ENCODE assay signal across 1 cellular context in the genomic region with DNA sequence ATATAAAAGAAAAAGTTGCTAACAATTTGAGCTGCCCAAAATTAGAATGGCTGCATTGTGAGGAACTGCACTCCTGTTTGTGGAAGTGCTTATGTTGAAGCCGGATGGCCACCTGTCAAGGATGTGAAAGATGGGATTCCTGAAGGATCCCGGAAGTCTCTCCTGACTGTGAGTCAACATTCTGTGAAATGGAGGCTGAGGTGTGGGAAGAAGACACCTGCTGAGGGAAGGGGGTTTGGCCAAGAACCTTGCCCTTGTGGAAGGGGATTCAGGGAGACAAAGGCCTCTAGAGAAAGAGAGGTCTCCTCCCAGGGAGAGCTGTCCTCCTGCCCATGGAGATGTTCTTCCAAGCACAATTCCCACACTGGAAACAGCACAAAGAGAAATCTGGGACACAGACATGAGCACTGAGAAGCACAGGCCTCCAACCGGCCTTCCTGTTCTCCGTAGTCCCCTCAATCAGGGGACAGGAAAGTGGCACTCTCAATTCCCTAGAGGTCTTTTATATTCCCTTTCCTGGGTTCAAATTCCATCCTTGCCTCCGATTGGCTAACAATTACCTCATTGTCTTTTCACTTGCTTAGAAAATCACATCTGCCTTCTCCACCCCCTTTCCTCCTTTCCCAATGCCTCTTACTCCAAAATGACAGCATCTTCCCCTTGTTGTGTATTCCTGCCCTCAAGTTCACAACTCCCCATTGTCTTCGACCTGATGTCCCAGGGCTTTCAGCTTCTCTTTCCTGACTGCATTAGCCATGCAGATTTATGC.
A peak's percentile ranks its signal among the peaks of the same experiment; 100 is the strongest.
TF ChIP-seq lines count a peak whose summit lies in the region.

No MANE protein-coding gene starts in this region.

TF ChIP-seq in HEK293, 187 proteins besides CTCF, POLR2A, EP300 and RAD21 (continued from another document and continues in another):
- TF ChIP-seq, protein P1, sequence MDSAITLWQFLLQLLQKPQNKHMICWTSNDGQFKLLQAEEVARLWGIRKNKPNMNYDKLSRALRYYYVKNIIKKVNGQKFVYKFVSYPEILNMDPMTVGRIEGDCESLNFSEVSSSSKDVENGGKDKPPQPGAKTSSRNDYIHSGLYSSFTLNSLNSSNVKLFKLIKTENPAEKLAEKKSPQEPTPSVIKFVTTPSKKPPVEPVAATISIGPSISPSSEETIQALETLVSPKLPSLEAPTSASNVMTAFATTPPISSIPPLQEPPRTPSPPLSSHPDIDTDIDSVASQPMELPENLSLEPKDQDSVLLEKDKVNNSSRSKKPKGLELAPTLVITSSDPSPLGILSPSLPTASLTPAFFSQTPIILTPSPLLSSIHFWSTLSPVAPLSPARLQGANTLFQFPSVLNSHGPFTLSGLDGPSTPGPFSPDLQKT (IDR thresholded peaks at IDR 0.05; ENCODE audit: borderline replicate concordance, low read depth, low read length) = no peak
- TF ChIP-seq ZNF311 (tag by site-specific recombination; IDR thresholded peaks at IDR 0.05; ENCODE audit: borderline replicate concordance) (no peak), HOXA7 (CRISPR knock-in tag; IDR thresholded peaks at IDR 0.05; ENCODE audit: borderline replicate concordance) (no peak), RBAK (tag by site-specific recombination; IDR thresholded peaks at IDR 0.05) (no peak), ZNF76 (tag by site-specific recombination; IDR thresholded peaks at IDR 0.05; ENCODE audit: borderline replicate concordance, low read depth) (no peak), ZFP41 (tag by site-specific recombination; IDR thresholded peaks at IDR 0.05; ENCODE audit: borderline replicate concordance) (no peak), KLF7 (tag by site-specific recombination; IDR thresholded peaks at IDR 0.05; ENCODE audit: borderline replicate concordance) (no peak), ZNF777 (tag by site-specific recombination; IDR thresholded peaks at IDR 0.05; ENCODE audit: borderline replicate concordance) (no peak), ZNF404 (tag by site-specific recombination; IDR thresholded peaks at IDR 0.05) (no peak), ZNF23 (tag by site-specific recombination; IDR thresholded peaks at IDR 0.05; ENCODE audit: borderline replicate concordance) (no peak), ZBTB20 (tag by site-specific recombination; IDR thresholded peaks at IDR 0.05) (no peak), WT1 (tag by site-specific recombination; IDR thresholded peaks at IDR 0.05) (no peak), ZNF660 (tag by site-specific recombination; IDR thresholded peaks at IDR 0.05) (no peak), ZSCAN30 (tag by site-specific recombination; IDR thresholded peaks at IDR 0.05) (no peak), ZNF18 (tag by site-specific recombination; IDR thresholded peaks at IDR 0.05) (no peak), ZFP37 (tag by site-specific recombination; IDR thresholded peaks at IDR 0.05) (no peak), GLI4 (tag by site-specific recombination; IDR thresholded peaks at IDR 0.05) (no peak), SETDB1 (IDR thresholded peaks at IDR 0.05; ENCODE audit: insufficient read length, low read length) (no peak), GFI1B (tag by site-specific recombination; IDR thresholded peaks at IDR 0.05) (no peak), ZNF571 (tag by site-specific recombination; IDR thresholded peaks at IDR 0.05) (no peak), IKZF3 (tag by site-specific recombination; IDR thresholded peaks at IDR 0.05) (0 out of 2 replicates have a peak, but pooled peaks have one; percentile 53), ZNF335 (tag by site-specific recombination; conservative IDR thresholded peaks at IDR 0.05) (no peak), ZNF785 (tag by site-specific recombination; IDR thresholded peaks at IDR 0.05) (no peak), ZNF585B (tag by site-specific recombination; IDR thresholded peaks at IDR 0.05) (no peak), ZNF132 (tag by site-specific recombination; IDR thresholded peaks at IDR 0.05; ENCODE audit: borderline replicate concordance) (no peak), ZNF560 (tag by site-specific recombination; IDR thresholded peaks at IDR 0.05; ENCODE audit: borderline replicate concordance) (no peak), ZBTB8A (tag by site-specific recombination; IDR thresholded peaks at IDR 0.05) (no peak), ZFP69B (tag by site-specific recombination; IDR thresholded peaks at IDR 0.05) (no peak), ZNF202 (tag by site-specific recombination; IDR thresholded peaks at IDR 0.05; ENCODE audit: borderline replicate concordance) (no peak), ZNF518A (tag by site-specific recombination; conservative IDR thresholded peaks at IDR 0.05; ENCODE audit: low read depth) (peak; percentile 48), ZNF521 (tag by site-specific recombination; IDR thresholded peaks at IDR 0.05) (no peak), ZNF146 (tag by site-specific recombination; IDR thresholded peaks at IDR 0.05) (no peak), ZNF10 (tag by site-specific recombination; IDR thresholded peaks at IDR 0.05) (peak; percentile 25; the same call in 1 of the 2 replicates), ZNF214 (tag by site-specific recombination; IDR thresholded peaks at IDR 0.05; ENCODE audit: borderline replicate concordance) (no peak), ZIC2 (tag by site-specific recombination; IDR thresholded peaks at IDR 0.05) (no peak), ZNF791 (tag by site-specific recombination; IDR thresholded peaks at IDR 0.05) (no peak), KLF16 (tag by site-specific recombination; IDR thresholded peaks at IDR 0.05) (no peak), ZNF510 (tag by site-specific recombination; IDR thresholded peaks at IDR 0.05; ENCODE audit: insufficient replicate concordance) (no peak), ZNF239 (tag by site-specific recombination; IDR thresholded peaks at IDR 0.05) (no peak), ZNF350 (tag by site-specific recombination; IDR thresholded peaks at IDR 0.05) (no peak)
- TF ChIP-seq, protein P2, sequence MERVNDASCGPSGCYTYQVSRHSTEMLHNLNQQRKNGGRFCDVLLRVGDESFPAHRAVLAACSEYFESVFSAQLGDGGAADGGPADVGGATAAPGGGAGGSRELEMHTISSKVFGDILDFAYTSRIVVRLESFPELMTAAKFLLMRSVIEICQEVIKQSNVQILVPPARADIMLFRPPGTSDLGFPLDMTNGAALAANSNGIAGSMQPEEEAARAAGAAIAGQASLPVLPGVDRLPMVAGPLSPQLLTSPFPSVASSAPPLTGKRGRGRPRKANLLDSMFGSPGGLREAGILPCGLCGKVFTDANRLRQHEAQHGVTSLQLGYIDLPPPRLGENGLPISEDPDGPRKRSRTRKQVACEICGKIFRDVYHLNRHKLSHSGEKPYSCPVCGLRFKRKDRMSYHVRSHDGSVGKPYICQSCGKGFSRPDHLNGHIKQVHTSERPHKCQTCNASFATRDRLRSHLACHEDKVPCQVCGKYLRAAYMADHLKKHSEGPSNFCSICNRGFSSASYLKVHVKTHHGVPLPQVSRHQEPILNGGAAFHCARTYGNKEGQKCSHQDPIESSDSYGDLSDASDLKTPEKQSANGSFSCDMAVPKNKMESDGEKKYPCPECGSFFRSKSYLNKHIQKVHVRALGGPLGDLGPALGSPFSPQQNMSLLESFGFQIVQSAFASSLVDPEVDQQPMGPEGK (tag by site-specific recombination; IDR thresholded peaks at IDR 0.05) = peak; percentile 59
- TF ChIP-seq, protein P3, sequence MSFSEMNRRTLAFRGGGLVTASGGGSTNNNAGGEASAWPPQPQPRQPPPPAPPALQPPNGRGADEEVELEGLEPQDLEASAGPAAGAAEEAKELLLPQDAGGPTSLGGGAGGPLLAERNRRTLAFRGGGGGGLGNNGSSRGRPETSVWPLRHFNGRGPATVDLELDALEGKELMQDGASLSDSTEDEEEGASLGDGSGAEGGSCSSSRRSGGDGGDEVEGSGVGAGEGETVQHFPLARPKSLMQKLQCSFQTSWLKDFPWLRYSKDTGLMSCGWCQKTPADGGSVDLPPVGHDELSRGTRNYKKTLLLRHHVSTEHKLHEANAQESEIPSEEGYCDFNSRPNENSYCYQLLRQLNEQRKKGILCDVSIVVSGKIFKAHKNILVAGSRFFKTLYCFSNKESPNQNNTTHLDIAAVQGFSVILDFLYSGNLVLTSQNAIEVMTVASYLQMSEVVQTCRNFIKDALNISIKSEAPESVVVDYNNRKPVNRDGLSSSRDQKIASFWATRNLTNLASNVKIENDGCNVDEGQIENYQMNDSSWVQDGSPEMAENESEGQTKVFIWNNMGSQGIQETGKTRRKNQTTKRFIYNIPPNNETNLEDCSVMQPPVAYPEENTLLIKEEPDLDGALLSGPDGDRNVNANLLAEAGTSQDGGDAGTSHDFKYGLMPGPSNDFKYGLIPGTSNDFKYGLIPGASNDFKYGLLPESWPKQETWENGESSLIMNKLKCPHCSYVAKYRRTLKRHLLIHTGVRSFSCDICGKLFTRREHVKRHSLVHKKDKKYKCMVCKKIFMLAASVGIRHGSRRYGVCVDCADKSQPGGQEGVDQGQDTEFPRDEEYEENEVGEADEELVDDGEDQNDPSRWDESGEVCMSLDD (tag by site-specific recombination; IDR thresholded peaks at IDR 0.05) = no peak
- TF ChIP-seq, protein P4, sequence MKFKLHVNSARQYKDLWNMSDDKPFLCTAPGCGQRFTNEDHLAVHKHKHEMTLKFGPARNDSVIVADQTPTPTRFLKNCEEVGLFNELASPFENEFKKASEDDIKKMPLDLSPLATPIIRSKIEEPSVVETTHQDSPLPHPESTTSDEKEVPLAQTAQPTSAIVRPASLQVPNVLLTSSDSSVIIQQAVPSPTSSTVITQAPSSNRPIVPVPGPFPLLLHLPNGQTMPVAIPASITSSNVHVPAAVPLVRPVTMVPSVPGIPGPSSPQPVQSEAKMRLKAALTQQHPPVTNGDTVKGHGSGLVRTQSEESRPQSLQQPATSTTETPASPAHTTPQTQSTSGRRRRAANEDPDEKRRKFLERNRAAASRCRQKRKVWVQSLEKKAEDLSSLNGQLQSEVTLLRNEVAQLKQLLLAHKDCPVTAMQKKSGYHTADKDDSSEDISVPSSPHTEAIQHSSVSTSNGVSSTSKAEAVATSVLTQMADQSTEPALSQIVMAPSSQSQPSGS (tag by site-specific recombination; IDR thresholded peaks at IDR 0.05; ENCODE audit: low read depth) = peak; percentile 89
- TF ChIP-seq, protein P5, sequence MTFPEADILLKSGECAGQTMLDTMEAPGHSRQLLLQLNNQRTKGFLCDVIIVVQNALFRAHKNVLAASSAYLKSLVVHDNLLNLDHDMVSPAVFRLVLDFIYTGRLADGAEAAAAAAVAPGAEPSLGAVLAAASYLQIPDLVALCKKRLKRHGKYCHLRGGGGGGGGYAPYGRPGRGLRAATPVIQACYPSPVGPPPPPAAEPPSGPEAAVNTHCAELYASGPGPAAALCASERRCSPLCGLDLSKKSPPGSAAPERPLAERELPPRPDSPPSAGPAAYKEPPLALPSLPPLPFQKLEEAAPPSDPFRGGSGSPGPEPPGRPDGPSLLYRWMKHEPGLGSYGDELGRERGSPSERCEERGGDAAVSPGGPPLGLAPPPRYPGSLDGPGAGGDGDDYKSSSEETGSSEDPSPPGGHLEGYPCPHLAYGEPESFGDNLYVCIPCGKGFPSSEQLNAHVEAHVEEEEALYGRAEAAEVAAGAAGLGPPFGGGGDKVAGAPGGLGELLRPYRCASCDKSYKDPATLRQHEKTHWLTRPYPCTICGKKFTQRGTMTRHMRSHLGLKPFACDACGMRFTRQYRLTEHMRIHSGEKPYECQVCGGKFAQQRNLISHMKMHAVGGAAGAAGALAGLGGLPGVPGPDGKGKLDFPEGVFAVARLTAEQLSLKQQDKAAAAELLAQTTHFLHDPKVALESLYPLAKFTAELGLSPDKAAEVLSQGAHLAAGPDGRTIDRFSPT (tag by site-specific recombination; IDR thresholded peaks at IDR 0.05) = no peak
